ENCODE assay signal across 8 cellular contexts in genomic region chr13:94362411-94362909, GRCh38.
DNase-seq lines count a peak whose midpoint lies in the region; ATAC-seq and FAIRE-seq lines count a peak whose summit lies in the region.

No MANE protein-coding gene starts in this region.

- FAIRE-seq in GM19239 (lab: Jason Lieb, UNC), result peak; percentile 92

- DNase-seq in CD1c-positive myeloid dendritic cell (ENCODE audit: extremely low spot score) (peak; percentile 81), GM19239 (ENCODE audit: insufficient read length, low spot score) (peak; percentile 61), NCI-H226 (peak; percentile 64), cerebellar cortex (ENCODE audit: low spot score) (peak; percentile 67), left kidney (ENCODE audit: low read depth, low spot score) (peak; percentile 91)
- DNase-seq in activated CD4-positive, CD25-positive, alpha-beta regulatory T cell (lab: John Stamatoyannopoulos, UW), result peak; percentile 9 to 27 (median 16)
- DNase-seq in stimulated activated CD4-positive, alpha-beta T cell treated with anti-CD3 and anti-CD28 coated beads, Interleukin-4, amount 100 ng/mL, for 48 hours (ENCODE audit: low read depth in 2 of 2), result peak; percentile 41 to 44

- ATAC-seq in HG03280 (IDR thresholded peaks at IDR 0.05; ENCODE audit: unreplicated experiment), result peak; percentile 99

Comparison
In these comparisons a context has a peak if more than half of its experiments do, and no peak if none do; other contexts are left out.
1. Peak in every context shown above with its lines: DNase-seq and ATAC-seq.
2. DNase-seq: peak in every context shown above with its lines; median percentile 91 in left kidney; 81 in CD1c-positive myeloid dendritic cell; 67 in cerebellar cortex; 64 in NCI-H226; 61 in GM19239; 42 in stimulated activated CD4-positive, alpha-beta T cell treated with anti-CD3 and anti-CD28 coated beads, Interleukin-4, amount 100 ng/mL, for 48 hours; 16 in activated CD4-positive, CD25-positive, alpha-beta regulatory T cell.